11 cellular contexts compared by ENCODE assay signal in the genomic region with DNA sequence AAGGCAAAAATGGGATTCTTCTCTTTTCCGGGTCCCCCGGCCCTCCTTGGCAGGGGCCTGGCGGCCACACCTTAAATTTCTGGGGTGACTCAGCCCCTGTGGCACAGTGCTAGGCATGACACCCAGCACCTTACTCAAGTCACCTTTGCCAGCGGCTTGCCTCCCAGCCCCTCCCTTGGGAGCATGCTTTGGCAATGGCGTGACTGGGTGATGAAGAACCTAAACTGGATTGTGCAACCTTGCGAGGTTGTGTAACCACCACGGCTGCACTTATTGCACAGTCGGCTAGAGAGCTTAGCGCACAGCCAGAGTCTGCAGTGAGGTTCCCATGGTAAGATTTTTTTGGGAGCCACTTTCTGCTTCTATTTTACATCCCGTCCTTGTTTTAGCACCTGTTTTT. TPM values are rescaled to one million over a fixed set of nuclear protein-coding genes. Genes with fewer than 3 reads are reported as not detected.
DNase-seq lines count a peak whose midpoint lies in the region; ATAC-seq and TF ChIP-seq lines count a peak whose summit lies in the region.
"Had no signal": no experiment of that assay in that cellular context is flagged by ENCODE, and none has a peak within 500 bp of the region (broad histone marks: within the 10 kb centered on the region; RNA-seq: fewer than 3 reads in every experiment).

No MANE protein-coding gene starts in this region.

- no peaks in the 10 kb centered on the region for H3K79me2 ChIP-seq in Loucy (ENCODE audit: insufficient read depth, low read length)
- H3K79me2 ChIP-seq: parathyroid adenoma had no signal

- no peaks in the 10 kb centered on the region for H3K9me3 ChIP-seq in Loucy (ENCODE audit: insufficient read depth, low read depth, low read length)
- H3K9me3 ChIP-seq in ascending aorta: no peaks in the 10 kb centered on the region
- H3K9me3 ChIP-seq in tibial artery: peaks cover 0 to 6% (median 0%) of the 10 kb centered on the region in 3 donors

- H3K4me1 ChIP-seq in Loucy (ENCODE audit: insufficient read depth, low read length, poor library complexity, severe bottlenecking) (peaks cover 31% of the 10 kb centered on the region), ascending aorta (peaks cover 2 to 3% of the 10 kb centered on the region in 2 donors), tibial artery (peaks cover 0 to 11% (median 0%) of the 10 kb centered on the region in 4 donors)
- H3K4me1 ChIP-seq: parathyroid adenoma had no signal

- H4K20me1 ChIP-seq in Loucy (ENCODE audit: insufficient read depth, low read length, poor library complexity, severe bottlenecking): no peaks in the 10 kb centered on the region

- H3K27me3 ChIP-seq in Loucy (ENCODE audit: insufficient read depth, low read length, poor library complexity, severe bottlenecking): no peaks in the 10 kb centered on the region
- H3K27me3 ChIP-seq in ascending aorta: no peaks in the 10 kb centered on the region
- no peaks in the 10 kb centered on the region for H3K27me3 ChIP-seq in kidney epithelial cell (ENCODE audit: control insufficient read depth, insufficient read depth, low read length)
- H3K27me3 ChIP-seq in tibial artery: peaks cover 0 to 14% of the 10 kb centered on the region in 2 donors

- H3F3A ChIP-seq in Loucy (ENCODE audit: low read depth): no peaks in the 10 kb centered on the region

- ATAC-seq in GM18873 (IDR thresholded peaks at IDR 0.05; ENCODE audit: low FRiP score, unreplicated experiment): no peak
- ATAC-seq in GM18907 (IDR thresholded peaks at IDR 0.05; ENCODE audit: unreplicated experiment): no peak
- ATAC-seq: GM12878 had no signal

- H3K9ac ChIP-seq in Loucy (ENCODE audit: low read depth, low read length, poor library complexity, severe bottlenecking): peak overlapping the region; percentile 53
- H3K9ac ChIP-seq: parathyroid adenoma had no signal

- DNase-seq in ascending aorta (ENCODE audit: low spot score in 2 of 2) (peak; percentile 16 to 77), kidney epithelial cell (ENCODE audit: low read depth) (peak; percentile 37), tibial artery (peak; percentile 62 to 75), amygdala (lab: John Stamatoyannopoulos, UW) (no peak)
- no peak for DNase-seq in stimulated activated CD4-positive, alpha-beta T cell treated with anti-CD3 and anti-CD28 coated beads, Interleukin-1b, Interleukin-23, amount 100 ng/mL, for 48 hours
- DNase-seq: stimulated activated naive CD4-positive, alpha-beta T cell had no signal

- H3K4me3 ChIP-seq in Loucy (ENCODE audit: low read length, poor library complexity, severe bottlenecking) (peak overlapping the region; percentile 49), ascending aorta (peak overlapping the region in 1 of 2 donors; percentile 28), kidney epithelial cell (ENCODE audit: low read depth, low read length) (no peak overlapping the region), tibial artery (no peak overlapping the region)
- H3K4me3 ChIP-seq: GM12878 had no signal

- no peaks in the 10 kb centered on the region for H3K9me2 ChIP-seq in Loucy (replicated peaks; ENCODE audit: low read depth, low read length)

- H3K36me3 ChIP-seq in Loucy (ENCODE audit: insufficient read depth, low read length) (no peaks in the 10 kb centered on the region), ascending aorta (no peaks in the 10 kb centered on the region), kidney epithelial cell (ENCODE audit: control insufficient read depth, insufficient read depth, low read length) (no peaks in the 10 kb centered on the region), tibial artery (no peaks in the 10 kb centered on the region)

- H2AFZ ChIP-seq in Loucy (ENCODE audit: low read length): peak overlapping the region; percentile 91
- H2AFZ ChIP-seq: parathyroid adenoma had no signal

- no peak for TF ChIP-seq CTCF in Loucy (conservative IDR thresholded peaks at IDR 0.05; ENCODE audit: low read length)
- no peak for TF ChIP-seq CTCF in ascending aorta (IDR thresholded peaks at IDR 0.05)
- no peak for TF ChIP-seq CTCF in kidney epithelial cell (IDR thresholded peaks at IDR 0.05; ENCODE audit: insufficient read depth, low read length, poor library complexity, severe bottlenecking)
- TF ChIP-seq CTCF in tibial artery (IDR thresholded peaks at IDR 0.05): no peak

- peak overlapping the region; percentile 76 for H3K4me2 ChIP-seq in Loucy (ENCODE audit: low read depth, low read length, poor library complexity, severe bottlenecking)

- H3K27ac ChIP-seq in ascending aorta (no peak overlapping the region), tibial artery (no peak overlapping the region)
- H3K27ac ChIP-seq: parathyroid adenoma had no signal

- intact Hi-C loops in ascending aorta (cut with DNase I): no loop called here
- intact Hi-C loops in tibial artery (cut with DNase I; ENCODE audit: low total_unique reads): no loop called here

RNA-seq across cellular contexts. Expression of a gene that starts 16.1 kb away (rescaled TPM):
- 21.6 TPM for total RNA-seq in ascending aorta
- total RNA-seq in kidney epithelial cell: 10.2 and 11.4 TPM in 2 replicates

Comparison
In these comparisons a context has a peak if more than half of its experiments do, and no peak if none do; other contexts are left out.
1. DNase-seq: peak in ascending aorta (2 of 2), kidney epithelial cell (single experiment) and tibial artery (2 of 2); none in amygdala (0 of 56) and stimulated activated CD4-positive, alpha-beta T cell treated with anti-CD3 and anti-CD28 coated beads, Interleukin-1b, Interleukin-23, amount 100 ng/mL, for 48 hours (single experiment).